16 cellular contexts compared by ENCODE assay signal in genomic region chr16:15846510-15846909, GRCh38. TPM values are rescaled to one million over a fixed set of nuclear protein-coding genes. Genes with fewer than 3 reads are reported as not detected.
DNase-seq lines count a peak whose midpoint lies in the region; ATAC-seq and TF ChIP-seq lines count a peak whose summit lies in the region.
"Had no signal": no experiment of that assay in that cellular context is flagged by ENCODE, and none has a peak within 500 bp of the region (broad histone marks: within the 10 kb centered on the region; RNA-seq: fewer than 3 reads in every experiment).

No MANE protein-coding gene starts in this region.

- no peaks in the 10 kb centered on the region for H3K4me1 Mint-ChIP-seq in activated CD4-positive, alpha-beta T cell treated with anti-CD3 and anti-CD28 coated beads, Interleukin-2, amount 10 ng/mL, durations not matched to agents 7 days and 5 days
- H3K4me1 Mint-ChIP-seq: CD8-positive, alpha-beta memory T cell; H9 had no signal

- no peaks in the 10 kb centered on the region for H3K36me3 Mint-ChIP-seq in activated CD4-positive, alpha-beta T cell treated with anti-CD3 and anti-CD28 coated beads, Interleukin-2, amount 10 ng/mL, durations not matched to agents 7 days and 5 days (ENCODE audit: low read depth)
- H3K36me3 Mint-ChIP-seq: CD8-positive, alpha-beta memory T cell had no signal

- H3K36me3 ChIP-seq in HEK293 (ENCODE audit: control insufficient read depth in 2 of 2, insufficient read depth in 1 of 2, low read length in 2 of 2) (no peaks in the 10 kb centered on the region), gastroesophageal sphincter (peaks cover 0 to 61% of the 10 kb centered on the region in 2 donors), sigmoid colon (peaks cover 0 to 65% (median 40%) of the 10 kb centered on the region in 4 donors), transverse colon (no peaks in the 10 kb centered on the region)
- H3K36me3 ChIP-seq: BLaER1 had no signal

- no peaks in the 10 kb centered on the region for H3K27me3 Mint-ChIP-seq in activated CD4-positive, alpha-beta T cell treated with anti-CD3 and anti-CD28 coated beads, Interleukin-2, amount 10 ng/mL, durations not matched to agents 7 days and 5 days

- H3K4me3 Mint-ChIP-seq in activated CD4-positive, alpha-beta T cell treated with anti-CD3 and anti-CD28 coated beads, Interleukin-2, amount 10 ng/mL, durations not matched to agents 7 days and 5 days: no peak overlapping the region
- H3K4me3 Mint-ChIP-seq: CD8-positive, alpha-beta memory T cell; H9 had no signal

- TF ChIP-seq EP300 in gastroesophageal sphincter (IDR thresholded peaks at IDR 0.05) (no peak), sigmoid colon (IDR thresholded peaks at IDR 0.05) (no peak), transverse colon (IDR thresholded peaks at IDR 0.05; ENCODE audit: low read depth) (no peak)

- H3K27ac Mint-ChIP-seq in activated CD4-positive, alpha-beta T cell treated with anti-CD3 and anti-CD28 coated beads, Interleukin-2, amount 10 ng/mL, durations not matched to agents 7 days and 5 days: no peak overlapping the region
- H3K27ac Mint-ChIP-seq: H9 had no signal

- H3K4me1 ChIP-seq in HEK293 (ENCODE audit: control insufficient read depth, insufficient read depth, low read length): no peaks in the 10 kb centered on the region
- H3K4me1 ChIP-seq in gastroesophageal sphincter: peaks cover 0 to 100% (median 5%) of the 10 kb centered on the region in 3 donors
- H3K4me1 ChIP-seq in sigmoid colon: peaks cover 0 to 99% (median 77%) of the 10 kb centered on the region in 4 donors
- H3K4me1 ChIP-seq in transverse colon: peaks cover 0 to 3% (median 0%) of the 10 kb centered on the region in 4 donors
- H3K4me1 ChIP-seq: BLaER1, Caco-2 had no signal

- no peak overlapping the region for H3K4me3 ChIP-seq in HEK293 (ENCODE audit: low read depth, low read length)
- H3K4me3 ChIP-seq in gastroesophageal sphincter: peak overlapping the region; percentile 10 to 70
- peak overlapping the region; percentile 6 to 69 (median 59) for H3K4me3 ChIP-seq in sigmoid colon
- H3K4me3 ChIP-seq in transverse colon: no peak overlapping the region
- H3K4me3 ChIP-seq: BLaER1 had no signal

- TF ChIP-seq POLR2A in gastroesophageal sphincter (IDR thresholded peaks at IDR 0.05) (no peak), sigmoid colon (IDR thresholded peaks at IDR 0.05) (no peak), transverse colon (IDR thresholded peaks at IDR 0.05) (no peak)

- H3K27ac ChIP-seq in HEK293 (ENCODE audit: extremely low read depth, low read depth, low read length) (no peak overlapping the region), gastroesophageal sphincter (peak overlapping the region; percentile 74 to 95 (median 85)), sigmoid colon (peak overlapping the region; percentile 95 to 98 (median 96)), transverse colon (peak overlapping the region; percentile 55 to 92 (median 83))
- H3K27ac ChIP-seq: BLaER1, HL-60 had no signal

- CTCF ChIA-PET in HEK293 (lab: Yijun Ruan, JAX): no interaction called here
- CTCF ChIA-PET in activated CD4-positive, alpha-beta T cell treated with anti-CD3 and anti-CD28 coated beads, Interleukin-2, amount 10 ng/mL, durations not matched to agents 7 days and 5 days (lab: Charles Lee): interaction anchor here (0.5 kb wide), 1 partner anchor 258 kb away, joined by 3 read pairs; no protein-coding TSS in a partner anchor

- ATAC-seq in gastroesophageal sphincter: peak; percentile 4
- no peak for ATAC-seq in HG03108 (IDR thresholded peaks at IDR 0.05; ENCODE audit: unreplicated experiment)

- 48 to 49% methylated on average over 4 of the region's 4 CpGs for WGBS in gastroesophageal sphincter (ENCODE audit: low coverage in 1 of 2), 2 donors
- WGBS in sigmoid colon, 2 donors: 76 to 85% methylated on average over 4 of the region's 4 CpGs
- 66 to 80% methylated on average over 2 to 4 of the region's 4 CpGs for WGBS in transverse colon (ENCODE audit: low coverage in 1 of 2), 2 donors

- H3K27me3 ChIP-seq in gastroesophageal sphincter (no peaks in the 10 kb centered on the region), sigmoid colon (no peaks in the 10 kb centered on the region), transverse colon (no peaks in the 10 kb centered on the region)
- H3K27me3 ChIP-seq: BLaER1 had no signal

- in situ Hi-C loops in transverse colon (cut with MboI; ENCODE audit: low pct_ligation_motif_present in 1 of 4, low pct_unique_long_range_greater_than_20kb in 1 of 4, low sequenced_read_pairs in 3 of 4): no loop called here

- no peaks in the 10 kb centered on the region for H3K9me3 Mint-ChIP-seq in activated CD4-positive, alpha-beta T cell treated with anti-CD3 and anti-CD28 coated beads, Interleukin-2, amount 10 ng/mL, durations not matched to agents 7 days and 5 days
- H3K9me3 Mint-ChIP-seq: CD8-positive, alpha-beta memory T cell; H9 had no signal

- TF ChIP-seq CTCF in HEK293 (tag by site-specific recombination; IDR thresholded peaks at IDR 0.05) (no peak), gastroesophageal sphincter (IDR thresholded peaks at IDR 0.05) (no peak), sigmoid colon (IDR thresholded peaks at IDR 0.05) (no peak), transverse colon (IDR thresholded peaks at IDR 0.05) (no peak)

- intact Hi-C loops in sigmoid colon (cut with DNase I): no loop called here
- intact Hi-C loops in transverse colon (cut with DNase I; ENCODE audit: low total_unique reads): no loop called here

- H3K9me3 ChIP-seq in HEK293 (ENCODE audit: control insufficient read depth, insufficient read depth, low read depth, low read length) (no peaks in the 10 kb centered on the region), gastroesophageal sphincter (no peaks in the 10 kb centered on the region), sigmoid colon (no peaks in the 10 kb centered on the region), transverse colon (no peaks in the 10 kb centered on the region)
- H3K9me3 ChIP-seq: BLaER1, Caco-2 had no signal

- DNase-seq in sigmoid colon (peak; percentile 41), transverse colon (no peak), NCI-H774 (lab: John Stamatoyannopoulos, UW) (no peak)
- DNase-seq in activated CD4-positive, alpha-beta T cell treated with anti-CD3 and anti-CD28 coated beads, Interleukin-2, amount 10 ng/mL, durations not matched to agents 7 days and 5 days: no peak
- DNase-seq: 8988T; AML-193; Caco-2; CD8-positive, alpha-beta memory T cell; GF-D8; GOT3; H9 had no signal

- POLR2A ChIA-PET in HEK293 (lab: Yijun Ruan, JAX): no interaction called here
- POLR2A ChIA-PET in activated CD4-positive, alpha-beta T cell treated with anti-CD3 and anti-CD28 coated beads, Interleukin-2, amount 10 ng/mL, durations not matched to agents 7 days and 5 days (lab: Charles Lee): no interaction called here

TF ChIP-seq in HEK293, 187 proteins besides CTCF, POLR2A, EP300 and RAD21:
- 0 out of 2 replicates have a peak, but pooled peaks have one; percentile 43 for TF ChIP-seq ZNF121 (tag by site-specific recombination; IDR thresholded peaks at IDR 0.05)
- TF ChIP-seq SP2 (tag by site-specific recombination; IDR thresholded peaks at IDR 0.05): no peak
- TF ChIP-seq ZBTB48 (tag by site-specific recombination; IDR thresholded peaks at IDR 0.05): no peak
- no peak for TF ChIP-seq ZSCAN23 (tag by site-specific recombination; IDR thresholded peaks at IDR 0.05)
- no peak for TF ChIP-seq RBAK (tag by site-specific recombination; IDR thresholded peaks at IDR 0.05)
- no peak for TF ChIP-seq GLIS2 (tag by site-specific recombination; IDR thresholded peaks at IDR 0.05)
- TF ChIP-seq HOXC10 (CRISPR knock-in tag; IDR thresholded peaks at IDR 0.05): no peak
- no peak for TF ChIP-seq ZNF175 (tag by site-specific recombination; IDR thresholded peaks at IDR 0.05)

RNA-seq across cellular contexts. Expression of gene MYH11, which starts 10.3 kb away (rescaled TPM):
- total RNA-seq in gastroesophageal sphincter (over 10,000 TPM in 3 of 4 donors, 1,000 to 10,000 TPM in 1; 7,231 to 23,237 (median 11,307) TPM), sigmoid colon (over 10,000 TPM in 1 of 4 donors, 1,000 to 10,000 TPM in 3; 4,282 to 11,818 (median 7,071) TPM), transverse colon (1,000 to 10,000 TPM in 2 of 4 donors, 100 to 1,000 TPM in 2; 619 to 1,914 (median 1,058) TPM)
- 100 to 1,000 TPM in 1 of 3 donors, 10 to 100 TPM in 1, 1 to 10 TPM in 1; 5.1 to 262 (median 31.8) TPM for polyA plus RNA-seq in sigmoid colon
- total RNA-seq in activated CD4-positive, alpha-beta T cell treated with anti-CD3 and anti-CD28 coated beads, Interleukin-2, amount 10 ng/mL, durations not matched to agents 7 days and 5 days: under 1 TPM in 1 of 2 experiments, not detected in 1; 0.04 TPM
- total RNA-seq: Caco-2; CD8-positive, alpha-beta memory T cell had no signal

RNA-seq across cellular contexts. Expression of gene CEP20, which starts 41.9 kb away (rescaled TPM):
- total RNA-seq in gastroesophageal sphincter (10 to 100 TPM; 34.1 to 66.9 (median 49.6) TPM), sigmoid colon (10 to 100 TPM; 29.5 to 44.2 (median 34.7) TPM), transverse colon (10 to 100 TPM in 3 of 4 donors, 1 to 10 TPM in 1; 9.4 to 21.7 (median 20.8) TPM)
- polyA plus RNA-seq in sigmoid colon: 10 to 100 TPM; 23.9 to 34.9 (median 30.6) TPM
- 10 to 100 TPM; 46.2 to 59.4 TPM for total RNA-seq in activated CD4-positive, alpha-beta T cell treated with anti-CD3 and anti-CD28 coated beads, Interleukin-2, amount 10 ng/mL, durations not matched to agents 7 days and 5 days

Comparison
In these comparisons a context has a peak if more than half of its experiments do, and no peak if none do; other contexts are left out.
1. H3K4me3 ChIP-seq: peak in gastroesophageal sphincter (2 of 2) and sigmoid colon (4 of 4); none in HEK293 (single experiment) and transverse colon (0 of 4).
2. RNA of gene MYH11, which starts 10.3 kb away (total RNA-seq): 7,231 to 23,237 TPM in gastroesophageal sphincter, 4,282 to 11,818 TPM in sigmoid colon and 619 to 1,914 TPM in transverse colon; 0.04 TPM in activated CD4-positive, alpha-beta T cell treated with anti-CD3 and anti-CD28 coated beads, Interleukin-2, amount 10 ng/mL, durations not matched to agents 7 days and 5 days; every median in the first group is over 100 times any median in the second.